Comparison of ENCODE assay signal across 25 cellular contexts in genomic region chr4:162661913-162662312, GRCh38.
"Had no signal": no experiment of that assay in that cellular context is flagged by ENCODE, and none has a peak within 500 bp of the region (broad histone marks: within the 10 kb centered on the region; RNA-seq: fewer than 3 reads in every experiment).

No MANE protein-coding gene starts in this region.

- H3K9me3 ChIP-seq: ascending aorta, colonic mucosa, neutrophil, pancreas, right lobe of liver, vagina had no signal

- H3K36me3 ChIP-seq: ascending aorta, colonic mucosa, neutrophil, pancreas, right lobe of liver, transverse colon, vagina had no signal

- H3K4me3 ChIP-seq: ascending aorta, colonic mucosa, lung, pancreas, right lobe of liver, transverse colon, vagina had no signal

- H3K27me3 Mint-ChIP-seq: activated CD4-positive, alpha-beta T cell treated with anti-CD3 and anti-CD28 coated beads, Interleukin-2, amount 10 ng/mL, durations not matched to agents 7 days and 5 days; activated naive CD4-positive, alpha-beta T cell treated with anti-CD3 and anti-CD28 coated beads, Interleukin-2, amount 50 U/mL, for 24 hours; central memory CD8-positive, alpha-beta T cell; natural killer cell treated with Interleukin-12 subunit alpha and Interleukin-12 subunit beta and Interleukin-15 and Interleukin-18, amount 100 ng/mL, for 72 hours; stimulated activated naive CD8-positive, alpha-beta T cell treated with anti-CD3 and anti-CD28 coated beads, Interleukin-15, Interleukin-2, amounts not matched to agents 100 ng/mL and 50 ng/mL, for 24 hours had no signal

- H3K27me3 ChIP-seq: ascending aorta, colonic mucosa, foreskin keratinocyte, neutrophil, pancreas, right lobe of liver, transverse colon, vagina had no signal

- H3K9me3 Mint-ChIP-seq: activated CD4-positive, alpha-beta T cell treated with anti-CD3 and anti-CD28 coated beads, Interleukin-2, amount 10 ng/mL, durations not matched to agents 7 days and 5 days; activated naive CD4-positive, alpha-beta T cell treated with anti-CD3 and anti-CD28 coated beads, Interleukin-2, amount 50 U/mL, for 24 hours had no signal

- H3K4me1 ChIP-seq: ascending aorta, colonic mucosa, foreskin keratinocyte, pancreas, right lobe of liver, transverse colon, vagina had no signal

- H3K36me3 Mint-ChIP-seq: activated naive CD4-positive, alpha-beta T cell treated with anti-CD3 and anti-CD28 coated beads, Interleukin-2, amount 50 U/mL, for 24 hours; mesothelial cell of epicardium had no signal

- H3K27ac Mint-ChIP-seq: activated CD4-positive, alpha-beta T cell treated with anti-CD3 and anti-CD28 coated beads, Interleukin-2, amount 10 ng/mL, durations not matched to agents 7 days and 5 days; activated naive CD4-positive, alpha-beta T cell treated with anti-CD3 and anti-CD28 coated beads, Interleukin-2, amount 50 U/mL, for 24 hours; endodermal cell; mesothelial cell of epicardium; natural killer cell treated with Interleukin-12 subunit alpha and Interleukin-12 subunit beta and Interleukin-15 and Interleukin-18, amount 100 ng/mL, for 72 hours; stimulated activated naive CD8-positive, alpha-beta T cell treated with anti-CD3 and anti-CD28 coated beads, Interleukin-15, Interleukin-2, amounts not matched to agents 100 ng/mL and 50 ng/mL, for 24 hours had no signal

- H3K4me1 Mint-ChIP-seq: activated CD4-positive, alpha-beta T cell treated with anti-CD3 and anti-CD28 coated beads, Interleukin-2, amount 10 ng/mL, durations not matched to agents 7 days and 5 days; activated naive CD4-positive, alpha-beta T cell treated with anti-CD3 and anti-CD28 coated beads, Interleukin-2, amount 50 U/mL, for 24 hours; central memory CD8-positive, alpha-beta T cell; mesothelial cell of epicardium had no signal

- ATAC-seq: activated T-cell treated with anti-CD3 and anti-CD28 coated beads, Interleukin-2, amount 50 U/mL, for 4 hours; foreskin keratinocyte; left lobe of liver; natural killer cell treated with Interleukin-12 subunit alpha and Interleukin-12 subunit beta and Interleukin-15 and Interleukin-18, amount 100 ng/mL, for 72 hours; pancreas; right lobe of liver had no signal

- H3K4me3 Mint-ChIP-seq: activated CD4-positive, alpha-beta T cell treated with anti-CD3 and anti-CD28 coated beads, Interleukin-2, amount 10 ng/mL, durations not matched to agents 7 days and 5 days; activated naive CD4-positive, alpha-beta T cell treated with anti-CD3 and anti-CD28 coated beads, Interleukin-2, amount 50 U/mL, for 24 hours; activated T-cell treated with anti-CD3 and anti-CD28 coated beads, Interleukin-2, amount 50 U/mL, for 4 hours; central memory CD8-positive, alpha-beta T cell; endodermal cell; mesothelial cell of epicardium; natural killer cell treated with Interleukin-12 subunit alpha and Interleukin-12 subunit beta and Interleukin-15 and Interleukin-18, amount 100 ng/mL, for 72 hours; stimulated activated naive CD8-positive, alpha-beta T cell treated with anti-CD3 and anti-CD28 coated beads, Interleukin-15, Interleukin-2, amounts not matched to agents 100 ng/mL and 50 ng/mL, for 24 hours had no signal

- DNase-seq: activated CD4-positive, alpha-beta T cell treated with anti-CD3 and anti-CD28 coated beads, Interleukin-2, amount 10 ng/mL, durations not matched to agents 7 days and 5 days; activated CD8-positive, alpha-beta memory T cell treated with anti-CD3 and anti-CD28 coated beads, Interleukin-2, amount 50 U/mL, for 4 hours; activated T-cell treated with anti-CD3 and anti-CD28 coated beads, Interleukin-2, amount 50 U/mL, for 4 hours; colonic mucosa; endodermal cell; foreskin keratinocyte; glutamatergic neuron; hippocampal formation; kidney; pancreas; right lobe of liver; small intestine; stimulated activated CD4-positive, alpha-beta T cell treated with anti-CD3 and anti-CD28 coated beads, Interleukin-15, amount 100 ng/mL, for 24 hours; stimulated activated CD4-positive, alpha-beta T cell treated with anti-CD3 and anti-CD28 coated beads, Interleukin-2, amount 100 ng/mL, for 48 hours; transverse colon had no signal

- H3K27ac ChIP-seq: ascending aorta, colonic mucosa, foreskin keratinocyte, neutrophil, pancreas, right lobe of liver, transverse colon, vagina had no signal
